Comparison of ENCODE assay signal across 9 cellular contexts in genomic region chr10:102796407-102797176, GRCh38. TPM values are rescaled to one million over a fixed set of nuclear protein-coding genes. Genes with fewer than 3 reads are reported as not detected.
DNase-seq lines count a peak whose midpoint lies in the region; ATAC-seq and TF ChIP-seq lines count a peak whose summit lies in the region.
"Had no signal": no experiment of that assay in that cellular context is flagged by ENCODE, and none has a peak within 500 bp of the region (broad histone marks: within the 10 kb centered on the region; RNA-seq: fewer than 3 reads in every experiment).

No MANE protein-coding gene starts in this region.

- H3K4me1 ChIP-seq in thyroid gland: peaks cover 57 to 83% of the 10 kb centered on the region in 2 donors

- TF ChIP-seq POLR2A in erythroblast (IDR thresholded peaks at IDR 0.05; ENCODE audit: low read length) (peak; percentile 65), thyroid gland (IDR thresholded peaks at IDR 0.05) (peak in 1 of 2 donors; percentile 55)

- ATAC-seq in GM19463 (IDR thresholded peaks at IDR 0.05; ENCODE audit: unreplicated experiment) (peak; percentile 99), HG03575 (IDR thresholded peaks at IDR 0.05; ENCODE audit: extremely low read depth, insufficient number of reproducible peaks, low FRiP score, unreplicated experiment) (peak; percentile 62)

- DNase-seq in AG10803 (ENCODE audit: low read depth) (peak; percentile 63), erythroblast (lab: John Stamatoyannopoulos, UW) (peak; percentile 69 to 75), nucleus accumbens (lab: John Stamatoyannopoulos, UW) (peak in 50 of 56 donors; percentile 16 to 83 (median 54)), thyroid gland (peak; percentile 82 to 83), OCI-M2 (lab: John Stamatoyannopoulos, UW; ENCODE audit: unreplicated experiment) (no peak)
- peak; percentile 54 to 69 for DNase-seq in activated CD4-positive, alpha-beta T cell treated with anti-CD3 and anti-CD28 coated beads, Interleukin-2, amount 50 U/mL, for 48 hours

- TF ChIP-seq CTCF in AG10803 (conservative IDR thresholded peaks at IDR 0.05; ENCODE audit: low read length): no peak
- no peak for TF ChIP-seq CTCF in thyroid gland (IDR thresholded peaks at IDR 0.05)

- H3K27ac ChIP-seq in thyroid gland: peak overlapping the region; percentile 16 to 64 (median 57)
- H3K27ac ChIP-seq: C4-2B had no signal

- intact Hi-C loops in thyroid gland (cut with DNase I): no loop called here

- H3K4me3 ChIP-seq in AG10803 (ENCODE audit: low read length) (no peak overlapping the region), thyroid gland (replicated peaks in 1 of 3) (no peak overlapping the region)

- H3K27me3 ChIP-seq in thyroid gland: no peaks in the 10 kb centered on the region

- WGBS in thyroid gland, 2 donors: 33 to 43% methylated on average over 9 of the region's 9 CpGs

- no peaks in the 10 kb centered on the region for H3K9me3 ChIP-seq in thyroid gland

- peaks cover 11 to 20% of the 10 kb centered on the region in 2 donors for H3K36me3 ChIP-seq in thyroid gland

RNA-seq across cellular contexts. Expression of gene CYP17A1, which starts 40.6 kb away (rescaled TPM):
- total RNA-seq in thyroid gland: 10 to 100 TPM in 3 of 4 donors, 1 to 10 TPM in 1; 4.0 to 29.1 (median 15.9) TPM

RNA-seq across cellular contexts. Expression of gene WBP1L, which starts 52.8 kb away (rescaled TPM):
- 100 to 1,000 TPM; 194 to 384 (median 314) TPM for total RNA-seq in thyroid gland

RNA-seq across cellular contexts. Expression of gene BORCS7, which starts 57.5 kb away (rescaled TPM):
- 100 to 1,000 TPM in 2 of 4 donors, 10 to 100 TPM in 2; 77.4 to 134 (median 93.8) TPM for total RNA-seq in thyroid gland
